ENCODE assay signal across 20 cellular contexts in genomic region chr3:118637866-118638265, GRCh38.
"Had no signal": no experiment of that assay in that cellular context is flagged by ENCODE, and none has a peak within 500 bp of the region (broad histone marks: within the 10 kb centered on the region; RNA-seq: fewer than 3 reads in every experiment).

No MANE protein-coding gene starts in this region.

- DNase-seq: activated CD4-positive, alpha-beta memory T cell treated with anti-CD3 and anti-CD28 coated beads, Interleukin-2, amount 10 ng/mL, durations not matched to agents 7 days and 5 days; activated CD4-positive, alpha-beta T cell treated with anti-CD3 and anti-CD28 coated beads for 4 hours; activated effector memory CD4-positive, alpha-beta T cell treated with anti-CD3 and anti-CD28 coated beads, Interleukin-2, amount 50 U/mL, for 16 hours; activated T-cell treated with anti-CD3 and anti-CD28 coated beads, Interleukin-2, amount 50 U/mL, for 4 hours; adrenal gland; effector memory CD8-positive, alpha-beta T cell; immature natural killer cell; midbrain; retina; stimulated activated CD4-positive, alpha-beta T cell treated with anti-CD3 and anti-CD28 coated beads, Interleukin-12 subunit alpha, Interleukin-12 subunit beta, amount 100 ng/mL, for 4 hours; thyroid gland; uterus had no signal

- H3K4me3 ChIP-seq: adrenal gland, neural progenitor cell, thyroid gland, uterus had no signal

- ATAC-seq: activated T-cell treated with anti-CD3 and anti-CD28 coated beads, Interleukin-2, amount 50 U/mL, for 4 hours; effector memory CD8-positive, alpha-beta T cell; stimulated activated effector memory CD8-positive, alpha-beta T cell treated with anti-CD3 and anti-CD28 coated beads, Interleukin-12 subunit alpha, Interleukin-12 subunit beta, amount 100 ng/mL, for 72 hours; WTC11 had no signal

- H3K27ac Mint-ChIP-seq: activated CD4-positive, alpha-beta memory T cell treated with anti-CD3 and anti-CD28 coated beads, Interleukin-2, amount 10 ng/mL, durations not matched to agents 7 days and 5 days; activated naive CD4-positive, alpha-beta T cell treated with anti-CD3 and anti-CD28 coated beads, Interleukin-2, amount 50 U/mL, for 24 hours; dendritic cell treated with granulocyte-macrophage colony-stimulating factor and Interleukin-4, amounts not matched to agents 40 ng/mL and 50 ng/mL, for 4 days; effector memory CD8-positive, alpha-beta T cell; immature natural killer cell; neural progenitor cell; stimulated activated effector memory CD8-positive, alpha-beta T cell treated with anti-CD3 and anti-CD28 coated beads, Interleukin-12 subunit alpha, Interleukin-12 subunit beta, amount 100 ng/mL, for 72 hours; WTC11 had no signal

- H3K4me1 ChIP-seq: adrenal gland, neural progenitor cell, parathyroid adenoma, thyroid gland, uterus had no signal

- H2AFZ ChIP-seq: parathyroid adenoma had no signal

- H3K9me3 Mint-ChIP-seq: activated CD4-positive, alpha-beta memory T cell treated with anti-CD3 and anti-CD28 coated beads, Interleukin-2, amount 10 ng/mL, durations not matched to agents 7 days and 5 days; activated T-cell treated with anti-CD3 and anti-CD28 coated beads, Interleukin-2, amount 50 U/mL, for 4 hours; dendritic cell treated with granulocyte-macrophage colony-stimulating factor and Interleukin-4, amounts not matched to agents 40 ng/mL and 50 ng/mL, for 4 days; neural progenitor cell; WTC11 had no signal

- H3K27me3 Mint-ChIP-seq: activated CD4-positive, alpha-beta memory T cell treated with anti-CD3 and anti-CD28 coated beads, Interleukin-2, amount 10 ng/mL, durations not matched to agents 7 days and 5 days; central memory CD8-positive, alpha-beta T cell; dendritic cell treated with granulocyte-macrophage colony-stimulating factor and Interleukin-4, amounts not matched to agents 40 ng/mL and 50 ng/mL, for 4 days; effector memory CD8-positive, alpha-beta T cell had no signal

- H3K4me3 Mint-ChIP-seq: activated CD4-positive, alpha-beta memory T cell treated with anti-CD3 and anti-CD28 coated beads, Interleukin-2, amount 10 ng/mL, durations not matched to agents 7 days and 5 days; activated naive CD4-positive, alpha-beta T cell treated with anti-CD3 and anti-CD28 coated beads, Interleukin-2, amount 50 U/mL, for 24 hours; activated T-cell treated with anti-CD3 and anti-CD28 coated beads, Interleukin-2, amount 50 U/mL, for 4 hours; central memory CD8-positive, alpha-beta T cell; dendritic cell treated with granulocyte-macrophage colony-stimulating factor and Interleukin-4, amounts not matched to agents 40 ng/mL and 50 ng/mL, for 4 days; effector memory CD8-positive, alpha-beta T cell; immature natural killer cell; neural progenitor cell; stimulated activated effector memory CD8-positive, alpha-beta T cell treated with anti-CD3 and anti-CD28 coated beads, Interleukin-12 subunit alpha, Interleukin-12 subunit beta, amount 100 ng/mL, for 72 hours; WTC11 had no signal

- H3K9me3 ChIP-seq: adrenal gland, thyroid gland, uterus had no signal

- H3K27me3 ChIP-seq: adrenal gland, neural progenitor cell, thyroid gland, uterus had no signal

- H3K27ac ChIP-seq: adrenal gland, epithelial cell of prostate, neural progenitor cell, parathyroid adenoma, thyroid gland, uterus had no signal

- H3K4me2 ChIP-seq: neural progenitor cell had no signal

- H3K9ac ChIP-seq: neural progenitor cell, parathyroid adenoma had no signal

- H3K36me3 Mint-ChIP-seq: activated naive CD4-positive, alpha-beta T cell treated with anti-CD3 and anti-CD28 coated beads, Interleukin-2, amount 50 U/mL, for 24 hours; immature natural killer cell; neural progenitor cell; stimulated activated effector memory CD8-positive, alpha-beta T cell treated with anti-CD3 and anti-CD28 coated beads, Interleukin-12 subunit alpha, Interleukin-12 subunit beta, amount 100 ng/mL, for 72 hours; WTC11 had no signal

- H3K4me1 Mint-ChIP-seq: activated CD4-positive, alpha-beta memory T cell treated with anti-CD3 and anti-CD28 coated beads, Interleukin-2, amount 10 ng/mL, durations not matched to agents 7 days and 5 days; activated naive CD4-positive, alpha-beta T cell treated with anti-CD3 and anti-CD28 coated beads, Interleukin-2, amount 50 U/mL, for 24 hours; central memory CD8-positive, alpha-beta T cell; immature natural killer cell; stimulated activated effector memory CD8-positive, alpha-beta T cell treated with anti-CD3 and anti-CD28 coated beads, Interleukin-12 subunit alpha, Interleukin-12 subunit beta, amount 100 ng/mL, for 72 hours had no signal

- H3K36me3 ChIP-seq: adrenal gland, neural progenitor cell, thyroid gland, uterus had no signal
